Comparison of ENCODE assay signal across 24 cellular contexts in genomic region chr12:86414201-86414600, GRCh38.
A peak's percentile ranks its signal among the peaks of the same experiment; 100 is the strongest.
DNase-seq lines count a peak whose midpoint lies in the region; ATAC-seq, FAIRE-seq and TF ChIP-seq lines count a peak whose summit lies in the region.
"Had no signal": no experiment of that assay in that cellular context is flagged by ENCODE, and none has a peak within 500 bp of the region (broad histone marks: within the 10 kb centered on the region; RNA-seq: fewer than 3 reads in every experiment).

No MANE protein-coding gene starts in this region.

- no peak overlapping the region for H3K27ac ChIP-seq in HepG2 (ENCODE audit: extremely low read length, insufficient read depth, low read length)
- no peak overlapping the region for H3K27ac ChIP-seq in right lobe of liver
- no peak overlapping the region for H3K27ac ChIP-seq in K562 (ENCODE audit: extremely low read depth, low read depth, low read length)
- no peak overlapping the region for H3K27ac ChIP-seq in small intestine (ENCODE audit: low read depth in 1 of 2, low read length in 1 of 2)
- H3K27ac ChIP-seq in effector memory CD4-positive, alpha-beta T cell (ENCODE audit: insufficient read depth, low read length, poor library complexity, severe bottlenecking), result no peak overlapping the region
- H3K27ac ChIP-seq: 22Rv1, BLaER1 had no signal

- H4K20me1 ChIP-seq in HepG2 (ENCODE audit: insufficient read depth, low read length), result no peaks in the 10 kb centered on the region
- no peaks in the 10 kb centered on the region for H4K20me1 ChIP-seq in K562 (replicated peaks; ENCODE audit: control insufficient read depth, insufficient read depth, low read length)
- H4K20me1 ChIP-seq: BLaER1 had no signal

- H3K27me3 ChIP-seq in HepG2 (ENCODE audit: control insufficient read depth in 1 of 2, insufficient read depth in 2 of 2, low read length in 2 of 2) (no peaks in the 10 kb centered on the region), right lobe of liver (no peaks in the 10 kb centered on the region), K562 (ENCODE audit: control insufficient read depth in 2 of 2, insufficient read depth in 2 of 2, low read length in 2 of 2) (no peaks in the 10 kb centered on the region), small intestine (ENCODE audit: control insufficient read depth in 2 of 2, insufficient read depth in 2 of 2, low read length in 2 of 2) (no peaks in the 10 kb centered on the region)
- H3K27me3 ChIP-seq in effector memory CD4-positive, alpha-beta T cell (replicated peaks; ENCODE audit: control insufficient read depth, insufficient read depth, low read length, poor library complexity, severe bottlenecking), result no peaks in the 10 kb centered on the region
- H3K27me3 ChIP-seq: BE2C, BLaER1 had no signal

- BruUV-seq in HepG2 (replicated peaks; lab: Mats Ljungman, UMichigan) (no TSS peak), K562 (replicated peaks; lab: Mats Ljungman, UMichigan) (no TSS peak)

- TF ChIP-seq POLR2A in HepG2 (IDR thresholded peaks at IDR 0.05; ENCODE audit: insufficient read depth in 1 of 2, low read depth in 2 of 2, low read length in 2 of 2) (no peak), right lobe of liver (IDR thresholded peaks at IDR 0.05) (no peak), K562 (conservative IDR thresholded peaks at IDR 0.05) (no peak)

- POLR2A ChIA-PET in HepG2 (lab: Yijun Ruan, JAX) (no interaction called here), K562 (lab: Yijun Ruan, JAX) (no interaction called here)

- no peak for TF ChIP-seq RAD21 in HepG2 (CRISPR knock-in tag; IDR thresholded peaks at IDR 0.05)
- no peak for TF ChIP-seq RAD21 in K562 (CRISPR knock-in tag; conservative IDR thresholded peaks at IDR 0.05 in 1 of 2, IDR thresholded peaks at IDR 0.05 in 1 of 2)

- no peaks in the 10 kb centered on the region for H3K9me1 ChIP-seq in K562 (ENCODE audit: control insufficient read depth, insufficient read depth, low read length)

- no peaks in the 10 kb centered on the region for H3K4me1 ChIP-seq in HepG2 (ENCODE audit: insufficient read depth, low read length)
- H3K4me1 ChIP-seq in right lobe of liver, result no peaks in the 10 kb centered on the region
- no peaks in the 10 kb centered on the region for H3K4me1 ChIP-seq in K562 (replicated peaks in 1 of 2; ENCODE audit: control insufficient read depth in 2 of 2, insufficient read depth in 2 of 2, low read length in 2 of 2)
- H3K4me1 ChIP-seq in small intestine (ENCODE audit: control insufficient read depth in 2 of 2, insufficient read depth in 1 of 2, low read depth in 1 of 2, low read length in 1 of 2), result no peaks in the 10 kb centered on the region
- H3K4me1 ChIP-seq in effector memory CD4-positive, alpha-beta T cell (ENCODE audit: control insufficient read depth, insufficient read depth, low read length, poor library complexity, severe bottlenecking), result no peaks in the 10 kb centered on the region
- H3K4me1 ChIP-seq: BE2C, BLaER1 had no signal

- no peak for FAIRE-seq in HepG2 (lab: Jason Lieb, UNC)
- FAIRE-seq in K562 (lab: Jason Lieb, UNC), result no peak
- peak; percentile 57 for FAIRE-seq in small intestine (lab: Jason Lieb, UNC)
- FAIRE-seq: GM12878, GM12892, GM18507 had no signal

- TF ChIP-seq CTCF in HepG2 (CRISPR knock-in tag; IDR thresholded peaks at IDR 0.05), result no peak
- TF ChIP-seq CTCF in right lobe of liver (IDR thresholded peaks at IDR 0.05), result no peak
- TF ChIP-seq CTCF in K562 (IDR thresholded peaks at IDR 0.05 in 2 of 3, conservative IDR thresholded peaks at IDR 0.05 in 1 of 3; ENCODE audit: insufficient read depth in 2 of 3, low read depth in 1 of 3, low read length in 3 of 3), result no peak

- ATAC-seq in HepG2 (no peak), right lobe of liver (no peak), K562 (no peak), HG02852 (IDR thresholded peaks at IDR 0.05; ENCODE audit: unreplicated experiment) (no peak)
- ATAC-seq: GM12878 had no signal

- H3K9ac ChIP-seq in HepG2 (ENCODE audit: insufficient read depth, low read depth, low read length) (no peak overlapping the region), K562 (ENCODE audit: insufficient read depth in 1 of 2, low read depth in 2 of 2, low read length in 2 of 2) (no peak overlapping the region)
- H3K9ac ChIP-seq: BLaER1 had no signal

- H3K79me2 ChIP-seq in HepG2 (ENCODE audit: insufficient read depth, low read length) (no peaks in the 10 kb centered on the region), K562 (ENCODE audit: control insufficient read depth, insufficient read depth, low read length) (no peaks in the 10 kb centered on the region)

- CTCF ChIA-PET in HepG2 (lab: Yijun Ruan, JAX; ENCODE audit: low intra/inter-chr PET ratio, low total read pairs), result no interaction called here
- CTCF ChIA-PET in K562 (lab: Yijun Ruan, JAX; ENCODE audit: low intra/inter-chr PET ratio), result no interaction called here

- H2AFZ ChIP-seq in HepG2 (ENCODE audit: low read length), result no peak overlapping the region
- H2AFZ ChIP-seq in K562 (ENCODE audit: low read depth, low read length), result no peak overlapping the region

- intact Hi-C loops in HepG2 (cut with micrococcal nuclease; ENCODE audit: unreplicated experiment) (no loop called here), right lobe of liver (cut with DNase I) (no loop called here), K562 (cut with micrococcal nuclease) (no loop called here)

- in situ Hi-C loops in HepG2 (cut with HindIII; ENCODE audit: extremely low pct_ligation_motif_present, low pct_unique_long_range_greater_than_20kb), result no loop called here
- in situ Hi-C loops in K562 (cut with MboI), result no loop called here

- H3K4me2 ChIP-seq in HepG2 (ENCODE audit: low read depth, low read length), result no peak overlapping the region
- no peak overlapping the region for H3K4me2 ChIP-seq in K562 (ENCODE audit: insufficient read depth, low read length)
- H3K4me2 ChIP-seq: BLaER1 had no signal

- TF ChIP-seq EP300 in HepG2 (IDR thresholded peaks at IDR 0.05; ENCODE audit: low read depth in 2 of 2, low read length in 2 of 2), result no peak
- TF ChIP-seq EP300 in HepG2 (CRISPR knock-in tag; IDR thresholded peaks at IDR 0.05; ENCODE audit: borderline replicate concordance), result no peak
- TF ChIP-seq EP300 in K562 (IDR thresholded peaks at IDR 0.05; ENCODE audit: low read length), result no peak

- H3K9me3 ChIP-seq in HepG2 (ENCODE audit: low read length), result peaks cover 48% of the 10 kb centered on the region
- no peaks in the 10 kb centered on the region for H3K9me3 ChIP-seq in right lobe of liver
- no peaks in the 10 kb centered on the region; the same call in 1 of the 2 replicates for H3K9me3 ChIP-seq in K562 (replicated peaks; ENCODE audit: control insufficient read depth, insufficient read depth, low read depth, low read length)
- H3K9me3 ChIP-seq in small intestine (ENCODE audit: control insufficient read depth, low read depth), result no peaks in the 10 kb centered on the region
- no peaks in the 10 kb centered on the region for H3K9me3 ChIP-seq in effector memory CD4-positive, alpha-beta T cell (ENCODE audit: control insufficient read depth, low read length)
- H3K9me3 ChIP-seq: BE2C had no signal

- DNase-seq in HepG2 (ENCODE audit: low spot score) (no peak), right lobe of liver (no peak), K562 (ENCODE audit: extremely low read depth in 1 of 4, low spot score in 3 of 4) (no peak), small intestine (no peak)
- DNase-seq in effector memory CD4-positive, alpha-beta T cell, result no peak
- DNase-seq: BE2C; C1 segment of cervical spinal cord; CD4-positive, alpha-beta memory T cell; CD4-positive, CD25-positive, alpha-beta regulatory T cell; CD8-positive, alpha-beta memory T cell; COR-L47; DMS 273 treated with DMSO at 0.1 percent for 48 hours; DMS153; DMS53; DMS79; DND-41; EL; GDM1 had no signal

- H3K36me3 ChIP-seq in HepG2 (replicated peaks in 1 of 2; ENCODE audit: control insufficient read depth in 1 of 2, insufficient read depth in 2 of 2, low read length in 2 of 2) (no peaks in the 10 kb centered on the region), right lobe of liver (no peaks in the 10 kb centered on the region), K562 (ENCODE audit: control insufficient read depth, insufficient read depth, low read length) (no peaks in the 10 kb centered on the region), small intestine (ENCODE audit: control insufficient read depth in 2 of 2, insufficient read depth in 2 of 2, low read length in 2 of 2) (no peaks in the 10 kb centered on the region)
- no peaks in the 10 kb centered on the region for H3K36me3 ChIP-seq in effector memory CD4-positive, alpha-beta T cell (ENCODE audit: control insufficient read depth, insufficient read depth, low read length)
- H3K36me3 ChIP-seq: BE2C, BLaER1 had no signal

- 3% methylated on average over 3 of the region's 3 CpGs for WGBS in HepG2 (ENCODE audit: low lambda C conversion rate)
- 46% methylated on average over 3 of the region's 3 CpGs for WGBS in right lobe of liver (ENCODE audit: insufficient coverage, low coverage, low lambda C conversion rate, missing lambda C conversion rate)
- WGBS in K562 (ENCODE audit: insufficient coverage, low coverage, missing lambda C conversion rate), result 2% methylated on average over 3 of the region's 3 CpGs
- 82 to 85% (median 84%) methylated on average over 3 of the region's 3 CpGs for WGBS in small intestine, 3 donors

- H3K4me3 ChIP-seq in HepG2 (replicated peaks in 1 of 3; ENCODE audit: insufficient read depth in 1 of 3, low read depth in 2 of 3, low read length in 3 of 3), result no peak overlapping the region
- H3K4me3 ChIP-seq in right lobe of liver, result no peak overlapping the region
- H3K4me3 ChIP-seq in K562, result no peak overlapping the region
- no peak overlapping the region for H3K4me3 ChIP-seq in small intestine (ENCODE audit: low read depth in 1 of 2, low read length in 2 of 2)
- no peak overlapping the region for H3K4me3 ChIP-seq in effector memory CD4-positive, alpha-beta T cell (ENCODE audit: insufficient read depth, low read depth, low read length, poor library complexity, severe bottlenecking)
- H3K4me3 ChIP-seq: BLaER1, GM12878 had no signal

TF ChIP-seq in HepG2, 621 proteins besides CTCF, POLR2A, EP300 and RAD21:
- no peak for TF ChIP-seq ZNF136 (CRISPR knock-in tag; IDR thresholded peaks at IDR 0.05; ENCODE audit: low read depth)
- TF ChIP-seq MAFK (conservative IDR thresholded peaks at IDR 0.05 in 1 of 2, IDR thresholded peaks at IDR 0.05 in 1 of 2; ENCODE audit: low read length in 2 of 2), result peak; percentile 57
- no peak for TF ChIP-seq ARNT2 (CRISPR knock-in tag; IDR thresholded peaks at IDR 0.05; ENCODE audit: low read depth)
- 0 out of 2 replicates have a peak, but pooled peaks have one; percentile 13 for TF ChIP-seq MAFF (IDR thresholded peaks at IDR 0.05; ENCODE audit: low read depth, low read length)

TF ChIP-seq in K562, 482 proteins besides CTCF, POLR2A, EP300 and RAD21 (continues in another document):
- no peak for TF ChIP-seq FOXA1 (IDR thresholded peaks at IDR 0.05; ENCODE audit: borderline replicate concordance)
- peak; percentile 9; the same call in 1 of the 2 replicates for TF ChIP-seq C11orf30 (IDR thresholded peaks at IDR 0.05; ENCODE audit: low read depth)
- TF ChIP-seq ZNF347 (CRISPR knock-in tag; IDR thresholded peaks at IDR 0.05; ENCODE audit: low read depth), result no peak
- TF ChIP-seq POLR2AphosphoS5 (IDR thresholded peaks at IDR 0.05; ENCODE audit: control insufficient read depth, insufficient read depth, low read depth, low read length), result no peak
- TF ChIP-seq RBM22 (IDR thresholded peaks at IDR 0.05; ENCODE audit: low read depth, low read length, poor library complexity, severe bottlenecking), result no peak
- no peak for TF ChIP-seq RBM17 (IDR thresholded peaks at IDR 0.05; ENCODE audit: borderline replicate concordance, low read depth, low read length)
- no peak for TF ChIP-seq ZNF778 (CRISPR knock-in tag; IDR thresholded peaks at IDR 0.05)

Comparison
In these comparisons a context has a peak if more than half of its experiments do, and no peak if none do; other contexts are left out.
1. Of the 241 proteins assayed by ChIP-seq in both HepG2 and K562: peak only in HepG2: MAFF and MAFK; only in K562: none; in both: none; in neither: 239.